Comparison of ENCODE assay signal across 26 cellular contexts in the genomic region with DNA sequence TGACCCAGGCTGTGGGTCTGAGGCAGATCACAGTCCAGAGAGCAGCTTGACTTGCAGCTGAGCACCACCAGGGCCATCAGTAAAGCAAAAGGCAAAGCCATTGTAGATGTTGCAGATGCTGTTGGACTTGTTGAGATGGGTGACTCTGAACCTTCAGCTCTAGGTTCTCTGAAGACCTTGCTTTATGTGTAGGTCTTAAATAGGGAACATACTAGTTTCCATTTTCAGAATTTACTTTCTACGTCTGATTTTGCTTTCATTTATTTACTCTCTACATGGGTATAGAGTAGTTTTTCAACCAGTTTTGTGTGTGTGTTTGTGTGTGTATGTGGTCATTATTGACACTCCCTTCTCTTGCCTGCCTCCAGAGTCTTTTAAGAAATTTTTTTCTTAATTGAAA. TPM values are rescaled to one million over a fixed set of nuclear protein-coding genes. Genes with fewer than 3 reads are reported as not detected.
DNase-seq lines count a peak whose midpoint lies in the region; ATAC-seq, FAIRE-seq and TF ChIP-seq lines count a peak whose summit lies in the region.
"Had no signal": no experiment of that assay in that cellular context is flagged by ENCODE, and none has a peak within 500 bp of the region (broad histone marks: within the 10 kb centered on the region; RNA-seq: fewer than 3 reads in every experiment).

A gene (minus strand): TSS at position 101 of the 400 bp plus-strand sequence. CDS start 0 bp downstream, at position 101.

- H3K4me2 ChIP-seq in H9 (ENCODE audit: insufficient read depth, insufficient read length, low read length): no peak within 1 kb of the TSS
- H3K4me2 ChIP-seq: A549; BLaER1 treated with 17β-estradiol and CSF1 and Interleukin-3, amounts not matched to agents 10 nM and 100 nM had no signal

- no peak within 1 kb of the TSS for H2AFZ ChIP-seq in H9 (ENCODE audit: low read length)

- H2AK5ac ChIP-seq in H9 (ENCODE audit: insufficient read length, low read length): no peak within 1 kb of the TSS

- H3K79me2 ChIP-seq in H9 (ENCODE audit: insufficient read depth, low read length): no peaks in the 10 kb centered on the region

- no peaks in the 10 kb centered on the region for H4K20me1 ChIP-seq in H9 (ENCODE audit: control insufficient read depth, insufficient read depth, insufficient read length)
- H4K20me1 ChIP-seq: BLaER1 treated with 17β-estradiol and CSF1 and Interleukin-3, amounts not matched to agents 10 nM and 100 nM had no signal

- H3K4me3 ChIP-seq in bronchial epithelial cell (ENCODE audit: low read depth, low read length): no peak within 1 kb of the TSS
- H3K4me3 ChIP-seq: A549; BLaER1 treated with 17β-estradiol and CSF1 and Interleukin-3, amounts not matched to agents 10 nM and 100 nM; GM12878 had no signal

- H2BK5ac ChIP-seq in H9 (ENCODE audit: insufficient read length, low read length): no peak within 1 kb of the TSS

- H2BK15ac ChIP-seq in H9 (ENCODE audit: low read depth, low read length): no peak within 1 kb of the TSS

- no peaks in the 10 kb centered on the region for H3K9me3 ChIP-seq in H9 (ENCODE audit: control insufficient read depth, low read depth, low read length)
- H3K9me3 ChIP-seq: Caco-2 had no signal

- WGBS in H9 (ENCODE audit: extremely low coverage, insufficient read length, low lambda C conversion rate): no CpG with 5 or more reads among the region's 1 CpG

- H3T11ph ChIP-seq in H9 (ENCODE audit: low read length): no peak within 1 kb of the TSS

- H4K5ac ChIP-seq in H9 (ENCODE audit: insufficient read length, low read depth, low read length): no peak within 1 kb of the TSS

- H4K8ac ChIP-seq in H9 (replicated peaks; ENCODE audit: insufficient read length, low read depth, low read length): no peak within 1 kb of the TSS

- 0 out of 2 replicates have a peak within 1 kb of the TSS, but pooled peaks have one; percentile 29 for H3K14ac ChIP-seq in H9 (ENCODE audit: insufficient read depth, low read length)

- H3K4me3 Mint-ChIP-seq in H9: no peak within 1 kb of the TSS
- H3K4me3 Mint-ChIP-seq: B cell; CD4-positive, alpha-beta T cell; CD8-positive, alpha-beta T cell had no signal

- peaks cover 7 to 8% of the 10 kb centered on the region in 2 experiments; a peak in 4 of 5 replicates for H3K9me3 Mint-ChIP-seq in H9

- H3K27me3 Mint-ChIP-seq in H9 (ENCODE audit: low read depth): peaks cover 10% of the 10 kb centered on the region

- no peaks in the 10 kb centered on the region for H3K4me1 Mint-ChIP-seq in H9
- H3K4me1 Mint-ChIP-seq: B cell had no signal

- no peak for TF ChIP-seq CTCF in H9 (conservative IDR thresholded peaks at IDR 0.05)
- TF ChIP-seq CTCF in bronchial epithelial cell (IDR thresholded peaks at IDR 0.05; ENCODE audit: insufficient read depth, low read length, severe bottlenecking): no peak

- no peaks in the 10 kb centered on the region for H3K23me2 ChIP-seq in H9 (ENCODE audit: insufficient read length, low read depth, low read length, poor library complexity, severe bottlenecking)

- H3K27me3 ChIP-seq in H9 (ENCODE audit: insufficient read depth, low read length) (no peaks in the 10 kb centered on the region), bronchial epithelial cell (ENCODE audit: control insufficient read depth, insufficient read depth, low read length) (peaks cover 6% of the 10 kb centered on the region)

- peak; percentile 48 for ATAC-seq in GM18868 (IDR thresholded peaks at IDR 0.05; ENCODE audit: unreplicated experiment)
- no peak for ATAC-seq in HG03039 (IDR thresholded peaks at IDR 0.05; ENCODE audit: unreplicated experiment)
- ATAC-seq: A549; CD8-positive, alpha-beta T cell; GM12878 had no signal

- no peak within 1 kb of the TSS for H3K56ac ChIP-seq in H9 (ENCODE audit: insufficient read length, low read depth, low read length)

- H3K4me1 ChIP-seq in H9 (ENCODE audit: insufficient read depth, low read length): no peaks in the 10 kb centered on the region
- H3K4me1 ChIP-seq: A549; BLaER1 treated with 17β-estradiol and CSF1 and Interleukin-3, amounts not matched to agents 10 nM and 100 nM; Caco-2 had no signal

- H3K4ac ChIP-seq in H9 (ENCODE audit: low read depth, low read length): no peak within 1 kb of the TSS

- peaks cover 0 to 3% (median 0%) of the 10 kb centered on the region in 3 experiments; a peak in 2 of 7 replicates for H3K36me3 Mint-ChIP-seq in H9 (ENCODE audit: insufficient read depth in 1 of 3, low read depth in 3 of 3)
- H3K36me3 Mint-ChIP-seq: CD8-positive, alpha-beta T cell had no signal

- peak; percentile 18 for FAIRE-seq in bronchial epithelial cell (lab: Jason Lieb, UNC)
- FAIRE-seq: A549, D721Med, GM12878 had no signal

- H3K23ac ChIP-seq in H9 (ENCODE audit: insufficient read length, low read depth, low read length): no peak within 1 kb of the TSS

- no peak within 1 kb of the TSS for H2BK12ac ChIP-seq in H9 (ENCODE audit: insufficient read length, low read depth, low read length)

- no peak within 1 kb of the TSS for H3K27ac ChIP-seq in H9 (ENCODE audit: insufficient read length, low read depth, low read length)
- H3K27ac ChIP-seq: 22Rv1; A549; BLaER1 treated with 17β-estradiol and CSF1 and Interleukin-3, amounts not matched to agents 10 nM and 100 nM; C4-2B had no signal

- H3K79me1 ChIP-seq in H9 (ENCODE audit: insufficient read depth, low read depth, low read length, poor library complexity, severe bottlenecking): no peaks in the 10 kb centered on the region

- no peak within 1 kb of the TSS for H3K18ac ChIP-seq in H9 (ENCODE audit: insufficient read length, low read depth, low read length)

- H3K27ac Mint-ChIP-seq in H9: no peak within 1 kb of the TSS
- H3K27ac Mint-ChIP-seq: B cell; CD4-positive, alpha-beta T cell; CD8-positive, alpha-beta T cell had no signal

- no peak within 1 kb of the TSS for H2BK120ac ChIP-seq in H9 (ENCODE audit: low read depth, low read length, poor library complexity, severe bottlenecking)

- H3K9ac ChIP-seq in H9 (ENCODE audit: extremely low read depth, insufficient read length, low read length): no peak within 1 kb of the TSS
- H3K9ac ChIP-seq: BLaER1 treated with 17β-estradiol and CSF1 and Interleukin-3, amounts not matched to agents 10 nM and 100 nM had no signal

- no peak within 1 kb of the TSS for H2BK20ac ChIP-seq in H9 (ENCODE audit: low read depth, low read length, poor library complexity, severe bottlenecking)

- DNase-seq in H9 (no peak), bronchial epithelial cell (ENCODE audit: low read depth) (no peak), NCI-H345 treated with DMSO at 0.1 percent for 48 hours (lab: John Stamatoyannopoulos, UW; ENCODE audit: unreplicated experiment) (no peak)
- DNase-seq: AML-193; Caco-2; Calu3; CD4-positive, alpha-beta T cell; CD8-positive, alpha-beta T cell; DMS153; DMS53; DMS79; DND-41; EL; GDM1 had no signal

- H3K36me3 ChIP-seq in bronchial epithelial cell (ENCODE audit: control insufficient read depth, insufficient read depth, low read length): no peaks in the 10 kb centered on the region
- H3K36me3 ChIP-seq: BLaER1 treated with 17β-estradiol and CSF1 and Interleukin-3, amounts not matched to agents 10 nM and 100 nM had no signal

- no peak within 1 kb of the TSS for H4K91ac ChIP-seq in H9 (ENCODE audit: insufficient read length, low read depth, low read length)

RNA-seq across cellular contexts. Expression of the gene that starts here (rescaled TPM):
- not detected in 2 replicates for total RNA-seq in H9 (2021)
- not detected in 2 replicates for total RNA-seq in bronchial epithelial cell
- total RNA-seq: A172; B cell; Caco-2; Calu3; CD4-positive, alpha-beta T cell; CD8-positive, alpha-beta T cell; Daoy; G401; GM12878 had no signal
